Comparison of ENCODE assay signal across 8 cellular contexts in genomic region chr13:100673831-100674362, GRCh38.
DNase-seq lines count a peak whose midpoint lies in the region; ATAC-seq and TF ChIP-seq lines count a peak whose summit lies in the region.

No MANE protein-coding gene starts in this region.

- peak overlapping the region; percentile 54 to 79 for H3K27ac ChIP-seq in mucosa of rectum (ENCODE audit: low read depth in 2 of 2, low read length in 2 of 2)

- peak overlapping the region; percentile 59 to 82 for H3K4me3 ChIP-seq in mucosa of rectum (ENCODE audit: low read length in 2 of 2)

- DNase-seq in AG20443 (ENCODE audit: low spot score) (peak; percentile 88), NCI-H446 treated with DMSO at 0.1 percent for 48 hours (lab: John Stamatoyannopoulos, UW) (peak; percentile 53), activated T-cell treated with anti-CD3 and anti-CD28 coated beads for 24 hours (ENCODE audit: low read depth) (peak; percentile 40), erythroblast (lab: John Stamatoyannopoulos, UW) (peak; percentile 45 to 60)
- peak in 5 of 6 experiments; percentile 2 to 43 (median 24) for DNase-seq in stimulated activated naive CD4-positive, alpha-beta T cell (lab: John Stamatoyannopoulos, UW)

- no peak for TF ChIP-seq POLR2A in erythroblast (IDR thresholded peaks at IDR 0.05; ENCODE audit: low read length)

- H3K36me3 ChIP-seq in mucosa of rectum (ENCODE audit: control insufficient read depth in 2 of 2, insufficient read depth in 2 of 2, low read length in 2 of 2), result peaks cover 0 to 3% of the 10 kb centered on the region in 2 donors

- peak overlapping the region; percentile 51 to 52 for H3K9ac ChIP-seq in mucosa of rectum (ENCODE audit: low read depth in 1 of 2, low read length in 2 of 2)

- ATAC-seq in GM18873 (IDR thresholded peaks at IDR 0.05; ENCODE audit: low FRiP score, unreplicated experiment), result peak; percentile 22
- peak; percentile 20 for ATAC-seq in HG03095 (IDR thresholded peaks at IDR 0.05; ENCODE audit: unreplicated experiment)

- peaks cover 13% of the 10 kb centered on the region in 2 donors for H3K4me1 ChIP-seq in mucosa of rectum (ENCODE audit: control insufficient read depth in 2 of 2, insufficient read depth in 2 of 2, low read length in 2 of 2)

- no peaks in the 10 kb centered on the region for H3K9me3 ChIP-seq in mucosa of rectum (ENCODE audit: control insufficient read depth in 2 of 2, low read length in 2 of 2)

- no peaks in the 10 kb centered on the region for H3K27me3 ChIP-seq in mucosa of rectum (ENCODE audit: control insufficient read depth in 2 of 2, insufficient read depth in 2 of 2, low read length in 2 of 2)

Comparison
In these comparisons a context has a peak if more than half of its experiments do, and no peak if none do; other contexts are left out.
1. Peak in every context shown above with its lines: DNase-seq, ATAC-seq, H3K4me3 ChIP-seq and H3K27ac ChIP-seq.
2. DNase-seq: peak in every context shown above with its lines; median percentile 88 in AG20443; 53 in NCI-H446 treated with DMSO at 0.1 percent for 48 hours; 52 in erythroblast; 40 in activated T-cell treated with anti-CD3 and anti-CD28 coated beads for 24 hours; 24 in stimulated activated naive CD4-positive, alpha-beta T cell.